ENCODE assay signal across 8 cellular contexts in the genomic region with DNA sequence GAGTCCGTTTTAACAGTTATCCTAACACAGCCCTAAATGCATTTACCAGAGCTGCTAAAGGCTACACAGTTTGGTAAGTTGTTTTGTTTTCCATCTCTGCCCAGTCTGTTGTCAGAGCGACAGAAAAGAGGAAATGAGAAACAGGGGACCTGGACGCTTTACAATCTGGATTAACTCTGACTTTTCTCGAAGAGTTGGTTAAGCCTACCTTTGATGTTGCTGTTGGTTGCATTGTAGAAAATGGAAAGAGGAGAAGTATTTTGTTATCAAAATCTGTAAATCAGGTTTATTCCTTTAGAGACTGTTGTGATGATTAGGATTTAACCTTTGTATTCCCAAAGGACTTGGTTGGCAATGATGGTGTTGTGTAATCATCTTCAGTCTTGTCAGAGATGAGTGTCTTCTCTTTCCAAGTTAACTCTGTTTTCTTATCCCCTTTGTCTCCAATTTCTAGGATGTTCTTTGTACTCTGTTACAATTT. TPM values are rescaled to one million over a fixed set of nuclear protein-coding genes. Genes with fewer than 3 reads are reported as not detected.
DNase-seq lines count a peak whose midpoint lies in the region; ATAC-seq, FAIRE-seq and TF ChIP-seq lines count a peak whose summit lies in the region.

No MANE protein-coding gene starts in this region.

- intact Hi-C loops in A673 (cut with micrococcal nuclease; ENCODE audit: unreplicated experiment) = no loop called here

- no peaks in the 10 kb centered on the region for H3K36me3 ChIP-seq in A673 (ENCODE audit: insufficient read depth, low read length, poor library complexity, severe bottlenecking)

- no peak for FAIRE-seq in D721Med (lab: Jason Lieb, UNC)

- H3K27me3 Mint-ChIP-seq in mesothelial cell of epicardium (ENCODE audit: low read depth) = no peaks in the 10 kb centered on the region

- H3K4me1 ChIP-seq in A673 (ENCODE audit: insufficient read depth, low read length, poor library complexity, severe bottlenecking) = peaks cover 18% of the 10 kb centered on the region

- peaks cover 20% of the 10 kb centered on the region for H3K4me1 Mint-ChIP-seq in mesothelial cell of epicardium

- peak overlapping the region; percentile 82 for H3K4me3 ChIP-seq in A673 (ENCODE audit: low read depth, low read length, poor library complexity, severe bottlenecking)
- peak overlapping the region; percentile 79 for H3K4me3 ChIP-seq in coronary artery

- DNase-seq in A673 (ENCODE audit: low spot score) (peak; percentile 41), GM10266 (ENCODE audit: extremely low spot score) (peak; percentile 16), OCI-M2 (lab: John Stamatoyannopoulos, UW; ENCODE audit: unreplicated experiment) (peak; percentile 9), coronary artery (ENCODE audit: low spot score) (no peak), mesothelial cell of epicardium (ENCODE audit: low spot score in 2 of 2, unreplicated experiment in 2 of 2) (no peak), DMS 273 treated with DMSO at 0.1 percent for 48 hours (lab: John Stamatoyannopoulos, UW) (no peak), D721Med (ENCODE audit: insufficient read length, low spot score) (no peak)

- peak overlapping the region; percentile 93 for H3K4me3 Mint-ChIP-seq in mesothelial cell of epicardium

- H3K9me3 ChIP-seq in A673 (ENCODE audit: low read depth, low read length, poor library complexity, severe bottlenecking) = no peaks in the 10 kb centered on the region

- H3K27me3 ChIP-seq in A673 (replicated peaks; ENCODE audit: insufficient read depth, low read depth, low read length, poor library complexity) = no peaks in the 10 kb centered on the region

- TF ChIP-seq CTCF in A673 (conservative IDR thresholded peaks at IDR 0.05; ENCODE audit: low read depth, low read length) (no peak), GM10266 (IDR thresholded peaks at IDR 0.05; ENCODE audit: control insufficient read depth, insufficient read depth, low read depth, missing control alignments) (no peak), coronary artery (IDR thresholded peaks at IDR 0.05) (no peak), mesothelial cell of epicardium (IDR thresholded peaks at IDR 0.05; ENCODE audit: unreplicated experiment) (no peak), D721Med (IDR thresholded peaks at IDR 0.05; ENCODE audit: insufficient read depth, missing control alignments) (no peak)

- BruUV-seq in A673 (replicated peaks; lab: Mats Ljungman, UMichigan) = no TSS peak

- peak; percentile 67 for ATAC-seq in HG02938 (IDR thresholded peaks at IDR 0.05; ENCODE audit: unreplicated experiment)

- no peak overlapping the region for H3K27ac ChIP-seq in A673 (ENCODE audit: low read depth, low read length, poor library complexity, severe bottlenecking)
- peak overlapping the region; percentile 89 to 94 for H3K27ac ChIP-seq in coronary artery

- H3K27ac Mint-ChIP-seq in mesothelial cell of epicardium = peak overlapping the region; percentile 91

- H3K9me3 Mint-ChIP-seq in mesothelial cell of epicardium = no peaks in the 10 kb centered on the region

- CTCF ChIA-PET in A673 (lab: Charles Lee) = no interaction called here

- POLR2A ChIA-PET in A673 (lab: Charles Lee; ENCODE audit: low non-redundant PET) = no interaction called here

- no peaks in the 10 kb centered on the region for H3K36me3 Mint-ChIP-seq in mesothelial cell of epicardium

RNA-seq across cellular contexts. Expression of a gene that starts 0.5 kb away (rescaled TPM):
- total RNA-seq in A673 (2021) (not detected in 2 replicates), mesothelial cell of epicardium (not detected in 3 replicates)

RNA-seq across cellular contexts. Expression of a gene that starts 1.0 kb away (rescaled TPM):
- total RNA-seq in A673 (2021) = 2.3 and 3.1 TPM in 2 replicates
- 3.2 to 3.6 TPM (median 3.4 TPM) in 3 replicates for total RNA-seq in mesothelial cell of epicardium

Comparison
In these comparisons a context has a peak if more than half of its experiments do, and no peak if none do; other contexts are left out.
1. DNase-seq: peak in A673 (single experiment), GM10266 (single experiment) and OCI-M2 (single experiment); none in coronary artery (single experiment), mesothelial cell of epicardium (0 of 2), DMS 273 treated with DMSO at 0.1 percent for 48 hours (single experiment) and D721Med (single experiment).